In genomic region chr4:2843023-2843908, GRCh38 we compare ENCODE assay signal across 1 cellular context.
TF ChIP-seq lines count a peak whose summit lies in the region.

ADD1 (plus strand) TSS chr4:2843844; CDS start chr4:2875916, 32,072 bp downstream.

TF ChIP-seq in HepG2, 621 proteins besides CTCF, POLR2A, EP300 and RAD21 (continued from another document and continues in another):
- TF ChIP-seq ZNF577 (CRISPR knock-in tag; IDR thresholded peaks at IDR 0.05; ENCODE audit: borderline replicate concordance, low read depth) = no peak
- peak; percentile 62 for TF ChIP-seq SKI (IDR thresholded peaks at IDR 0.05; ENCODE audit: partially characterized antibody)
- no peak for TF ChIP-seq ZNF557 (CRISPR knock-in tag; IDR thresholded peaks at IDR 0.05)
- TF ChIP-seq CSRNP2 (CRISPR knock-in tag; conservative IDR thresholded peaks at IDR 0.05; ENCODE audit: low read depth) = no peak
- TF ChIP-seq HOXD1 (CRISPR knock-in tag; IDR thresholded peaks at IDR 0.05) = 0 out of 2 replicates have a peak, but pooled peaks have one; percentile 8
- TF ChIP-seq MED1 (CRISPR knock-in tag; IDR thresholded peaks at IDR 0.05) = no peak; the same call in 1 of the 2 replicates
- no peak for TF ChIP-seq SMC3 (IDR thresholded peaks at IDR 0.05; ENCODE audit: low read length)
- no peak for TF ChIP-seq TEAD3 (CRISPR knock-in tag; optimal IDR thresholded peaks at IDR 0.05; ENCODE audit: borderline replicate concordance)
- TF ChIP-seq ZNF839 (CRISPR knock-in tag; IDR thresholded peaks at IDR 0.05; ENCODE audit: borderline replicate concordance) = no peak; the same call in 1 of the 2 replicates
- peak; percentile 82 for TF ChIP-seq SP2 (CRISPR knock-in tag; IDR thresholded peaks at IDR 0.05)
- TF ChIP-seq, protein P1, sequence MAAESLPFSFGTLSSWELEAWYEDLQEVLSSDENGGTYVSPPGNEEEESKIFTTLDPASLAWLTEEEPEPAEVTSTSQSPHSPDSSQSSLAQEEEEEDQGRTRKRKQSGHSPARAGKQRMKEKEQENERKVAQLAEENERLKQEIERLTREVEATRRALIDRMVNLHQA (CRISPR knock-in tag; IDR thresholded peaks at IDR 0.05) = no peak
- TF ChIP-seq RFX5 (IDR thresholded peaks at IDR 0.05; ENCODE audit: low read depth, low read length) = no peak
- TF ChIP-seq ZNF264 (CRISPR knock-in tag; IDR thresholded peaks at IDR 0.05) = no peak
- TF ChIP-seq MYC (CRISPR knock-in tag; IDR thresholded peaks at IDR 0.05; ENCODE audit: borderline replicate concordance) = peak; percentile 16; the same call in 1 of the 2 replicates
- no peak for TF ChIP-seq THYN1 (CRISPR knock-in tag; IDR thresholded peaks at IDR 0.05; ENCODE audit: borderline replicate concordance, low read depth)
- no peak for TF ChIP-seq TAF15 (IDR thresholded peaks at IDR 0.05; ENCODE audit: low read depth, low read length, poor library complexity, severe bottlenecking)
- TF ChIP-seq BCL6 (CRISPR knock-in tag; IDR thresholded peaks at IDR 0.05) = peak; percentile 14; the same call in 1 of the 2 replicates
- TF ChIP-seq, protein P2, sequence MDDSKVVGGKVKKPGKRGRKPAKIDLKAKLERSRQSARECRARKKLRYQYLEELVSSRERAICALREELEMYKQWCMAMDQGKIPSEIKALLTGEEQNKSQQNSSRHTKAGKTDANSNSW (CRISPR knock-in tag; IDR thresholded peaks at IDR 0.05; ENCODE audit: borderline replicate concordance) = no peak; the same call in 1 of the 2 replicates
- no peak for TF ChIP-seq ZNF296 (CRISPR knock-in tag; conservative IDR thresholded peaks at IDR 0.05)
- TF ChIP-seq ZNF326 (CRISPR knock-in tag; IDR thresholded peaks at IDR 0.05; ENCODE audit: borderline replicate concordance) = no peak
- no peak for TF ChIP-seq ZNF615 (CRISPR knock-in tag; IDR thresholded peaks at IDR 0.05; ENCODE audit: borderline replicate concordance)
- TF ChIP-seq POGK (CRISPR knock-in tag; conservative IDR thresholded peaks at IDR 0.05) = no peak; the same call in 1 of the 2 replicates
- TF ChIP-seq ZNF766 (CRISPR knock-in tag; IDR thresholded peaks at IDR 0.05; ENCODE audit: borderline replicate concordance) = no peak
- TF ChIP-seq KLF11 (CRISPR knock-in tag; IDR thresholded peaks at IDR 0.05) = peak; percentile 71; the same call in 1 of the 2 replicates
- no peak for TF ChIP-seq ZNF747 (CRISPR knock-in tag; IDR thresholded peaks at IDR 0.05; ENCODE audit: borderline replicate concordance)
- 0 out of 2 replicates have a peak, but pooled peaks have one; percentile 28 for TF ChIP-seq ZMAT3 (CRISPR knock-in tag; conservative IDR thresholded peaks at IDR 0.05)
- TF ChIP-seq, protein P3, sequence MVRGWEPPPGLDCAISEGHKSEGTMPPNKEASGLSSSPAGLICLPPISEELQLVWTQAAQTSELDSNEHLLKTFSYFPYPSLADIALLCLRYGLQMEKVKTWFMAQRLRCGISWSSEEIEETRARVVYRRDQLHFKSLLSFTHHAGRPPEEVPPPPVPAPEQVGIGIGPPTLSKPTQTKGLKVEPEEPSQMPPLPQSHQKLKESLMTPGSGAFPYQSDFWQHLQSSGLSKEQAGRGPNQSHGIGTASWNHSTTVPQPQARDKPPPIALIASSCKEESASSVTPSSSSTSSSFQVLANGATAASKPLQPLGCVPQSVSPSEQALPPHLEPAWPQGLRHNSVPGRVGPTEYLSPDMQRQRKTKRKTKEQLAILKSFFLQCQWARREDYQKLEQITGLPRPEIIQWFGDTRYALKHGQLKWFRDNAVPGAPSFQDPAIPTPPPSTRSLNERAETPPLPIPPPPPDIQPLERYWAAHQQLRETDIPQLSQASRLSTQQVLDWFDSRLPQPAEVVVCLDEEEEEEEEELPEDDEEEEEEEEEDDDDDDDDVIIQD (CRISPR knock-in tag; IDR thresholded peaks at IDR 0.05; ENCODE audit: low read depth) = no peak; the same call in 1 of the 2 replicates
- no peak for TF ChIP-seq ARID2 (CRISPR knock-in tag; IDR thresholded peaks at IDR 0.05; ENCODE audit: borderline replicate concordance)
- no peak for TF ChIP-seq ZNF432 (CRISPR knock-in tag; IDR thresholded peaks at IDR 0.05; ENCODE audit: borderline replicate concordance)
- TF ChIP-seq ZNF629 (CRISPR knock-in tag; conservative IDR thresholded peaks at IDR 0.05) = no peak
- no peak for TF ChIP-seq ZBTB21 (CRISPR knock-in tag; IDR thresholded peaks at IDR 0.05)
- no peak for TF ChIP-seq ZNF512B (CRISPR knock-in tag; IDR thresholded peaks at IDR 0.05; ENCODE audit: borderline replicate concordance)
- no peak for TF ChIP-seq NCOR1 (IDR thresholded peaks at IDR 0.05; ENCODE audit: borderline replicate concordance, low read length)
- TF ChIP-seq ZNF337 (CRISPR knock-in tag; IDR thresholded peaks at IDR 0.05; ENCODE audit: borderline replicate concordance, low read depth) = 0 out of 2 replicates have a peak, but pooled peaks have one; percentile 18
- TF ChIP-seq ZNF703 (CRISPR knock-in tag; IDR thresholded peaks at IDR 0.05; ENCODE audit: borderline replicate concordance) = no peak
- TF ChIP-seq AGO2 (optimal IDR thresholded peaks at IDR 0.05; ENCODE audit: low read depth, low read length) = peak; percentile 95
- no peak for TF ChIP-seq AHR (CRISPR knock-in tag; IDR thresholded peaks at IDR 0.05)
- no peak for TF ChIP-seq RORA (CRISPR knock-in tag; IDR thresholded peaks at IDR 0.05)
- TF ChIP-seq, protein P4, sequence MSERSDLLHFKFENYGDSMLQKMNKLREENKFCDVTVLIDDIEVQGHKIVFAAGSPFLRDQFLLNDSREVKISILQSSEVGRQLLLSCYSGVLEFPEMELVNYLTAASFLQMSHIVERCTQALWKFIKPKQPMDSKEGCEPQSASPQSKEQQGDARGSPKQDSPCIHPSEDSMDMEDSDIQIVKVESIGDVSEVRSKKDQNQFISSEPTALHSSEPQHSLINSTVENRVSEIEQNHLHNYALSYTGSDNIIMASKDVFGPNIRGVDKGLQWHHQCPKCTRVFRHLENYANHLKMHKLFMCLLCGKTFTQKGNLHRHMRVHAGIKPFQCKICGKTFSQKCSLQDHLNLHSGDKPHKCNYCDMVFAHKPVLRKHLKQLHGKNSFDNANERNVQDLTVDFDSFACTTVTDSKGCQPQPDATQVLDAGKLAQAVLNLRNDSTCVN (CRISPR knock-in tag; IDR thresholded peaks at IDR 0.05; ENCODE audit: borderline replicate concordance) = no peak
- no peak for TF ChIP-seq ARNT2 (CRISPR knock-in tag; IDR thresholded peaks at IDR 0.05; ENCODE audit: low read depth)
- 0 out of 2 replicates have a peak, but pooled peaks have one; percentile 66 for TF ChIP-seq HOXA5 (CRISPR knock-in tag; IDR thresholded peaks at IDR 0.05)
- peak; percentile 61 for TF ChIP-seq ASH2L (IDR thresholded peaks at IDR 0.05; ENCODE audit: insufficient read length, low read depth, low read length)
- TF ChIP-seq GLI4 (CRISPR knock-in tag; IDR thresholded peaks at IDR 0.05; ENCODE audit: borderline replicate concordance) = peak; percentile 94; the same call in 1 of the 2 replicates
- no peak for TF ChIP-seq IKZF1 (IDR thresholded peaks at IDR 0.05)
- TF ChIP-seq ZNF770 (CRISPR knock-in tag; IDR thresholded peaks at IDR 0.05) = peak; percentile 51; the same call in 1 of the 2 replicates
- TF ChIP-seq MTERF4 (CRISPR knock-in tag; IDR thresholded peaks at IDR 0.05) = peak; percentile 62; the same call in 1 of the 2 replicates
- no peak for TF ChIP-seq AKNA (CRISPR knock-in tag; IDR thresholded peaks at IDR 0.05; ENCODE audit: borderline replicate concordance)
- TF ChIP-seq NCOA1 (CRISPR knock-in tag; IDR thresholded peaks at IDR 0.05) = no peak
- TF ChIP-seq ZNF614 (CRISPR knock-in tag; IDR thresholded peaks at IDR 0.05; ENCODE audit: borderline replicate concordance) = no peak
